Comparison of ENCODE assay signal across 8 cellular contexts in the genomic region with DNA sequence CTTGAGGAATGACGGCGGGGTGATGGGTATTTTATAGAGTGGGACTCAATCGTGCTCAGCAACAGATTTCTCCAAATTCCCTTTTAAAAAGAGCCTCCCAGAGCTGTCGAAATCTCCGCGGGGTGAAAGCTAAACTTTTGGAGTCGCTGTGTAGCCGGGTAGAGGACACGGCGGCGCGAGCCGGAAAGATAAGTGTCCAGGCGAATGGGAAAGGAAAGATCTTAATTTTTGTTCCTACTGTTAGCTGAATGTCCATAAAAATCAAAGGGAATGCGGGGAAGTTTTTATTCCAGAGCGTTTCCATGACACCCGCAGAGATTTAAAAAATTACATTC. TPM values are rescaled to one million over a fixed set of nuclear protein-coding genes. Genes with fewer than 3 reads are reported as not detected.
DNase-seq lines count a peak whose midpoint lies in the region; ATAC-seq and TF ChIP-seq lines count a peak whose summit lies in the region.

No MANE protein-coding gene starts in this region.

- peak overlapping the region; percentile 27 to 72 (median 55) for H3K4me3 ChIP-seq in dorsolateral prefrontal cortex
- peak overlapping the region; percentile 79 to 82 for H3K4me3 ChIP-seq in mucosa of rectum (ENCODE audit: low read length in 2 of 2)
- peak overlapping the region; percentile 53 to 62 for H3K4me3 ChIP-seq in vagina

- intact Hi-C loops in activated naive CD4-positive, alpha-beta T cell treated with anti-CD3 and anti-CD28 coated beads for 36 hours (cut with micrococcal nuclease) = loop anchor here (2.0 to 5.0 kb wide), 6 partner anchors 16 to 634 kb away; partner anchors contain the start of genes AZI2, CMC1, SLC4A7 and ZCWPW2
- intact Hi-C loops in dorsolateral prefrontal cortex (cut with DNase I) (loop anchor here (5.0 kb wide), 1 partner anchor 619 kb away; no protein-coding TSS in a partner anchor), vagina (cut with DNase I) (no loop called here)

- peaks cover 15 to 23% of the 10 kb centered on the region in 2 donors for H3K4me1 ChIP-seq in mucosa of rectum (ENCODE audit: control insufficient read depth in 2 of 2, insufficient read depth in 2 of 2, low read length in 2 of 2)
- H3K4me1 ChIP-seq in vagina = peaks cover 37% of the 10 kb centered on the region

- TF ChIP-seq POLR2A in vagina (IDR thresholded peaks at IDR 0.05) = no peak

- ATAC-seq in activated naive CD4-positive, alpha-beta T cell treated with anti-CD3 and anti-CD28 coated beads, Interleukin-2, amount 50 U/mL, for 72 hours = no peak
- no peak for ATAC-seq in GM18867 (IDR thresholded peaks at IDR 0.05; ENCODE audit: unreplicated experiment)

- peaks cover 53% of the 10 kb centered on the region for H3K27me3 Mint-ChIP-seq in activated naive CD4-positive, alpha-beta T cell treated with anti-CD3 and anti-CD28 coated beads for 36 hours (ENCODE audit: low read depth)

- TF ChIP-seq CTCF in dorsolateral prefrontal cortex (IDR thresholded peaks at IDR 0.05 in 54 of 56, conservative IDR thresholded peaks at IDR 0.05 in 2 of 56; ENCODE audit: low read depth in 1 of 56, partially characterized antibody in 56 of 56) (no peak), vagina (IDR thresholded peaks at IDR 0.05) (no peak)

- H3K27ac ChIP-seq in dorsolateral prefrontal cortex (no peak overlapping the region), mucosa of rectum (ENCODE audit: low read depth in 2 of 2, low read length in 2 of 2) (no peak overlapping the region), vagina (peak overlapping the region; percentile 40)

- no peaks in the 10 kb centered on the region for H3K9me3 ChIP-seq in mucosa of rectum (ENCODE audit: control insufficient read depth in 2 of 2, low read length in 2 of 2)
- H3K9me3 ChIP-seq in vagina = no peaks in the 10 kb centered on the region

- no peak overlapping the region for H3K27ac Mint-ChIP-seq in activated naive CD4-positive, alpha-beta T cell treated with anti-CD3 and anti-CD28 coated beads for 36 hours
- peak overlapping the region in 1 of 2 donors; percentile 28 for H3K27ac Mint-ChIP-seq in activated naive CD4-positive, alpha-beta T cell treated with anti-CD3 and anti-CD28 coated beads, Interleukin-2, amount 50 U/mL, for 72 hours

- CTCF ChIA-PET in activated naive CD4-positive, alpha-beta T cell treated with anti-CD3 and anti-CD28 coated beads for 36 hours (lab: Charles Lee) = interaction anchor here (1.0 to 2.9 kb wide), 9 partner anchors 10 to 636 kb away, joined by 3 to 43 read pairs (median 10); partner anchors contain the start of genes AZI2, EOMES and ZCWPW2

- H3K9ac ChIP-seq in mucosa of rectum (ENCODE audit: low read depth in 1 of 2, low read length in 2 of 2) = peak overlapping the region; percentile 32 to 36

- H3K4me1 Mint-ChIP-seq in activated naive CD4-positive, alpha-beta T cell treated with anti-CD3 and anti-CD28 coated beads for 36 hours (ENCODE audit: low read depth) = peaks cover 19% of the 10 kb centered on the region

- H3K36me3 ChIP-seq in mucosa of rectum (ENCODE audit: control insufficient read depth in 2 of 2, insufficient read depth in 2 of 2, low read length in 2 of 2) (no peaks in the 10 kb centered on the region), vagina (no peaks in the 10 kb centered on the region)

- H3K27me3 ChIP-seq in dorsolateral prefrontal cortex = peaks cover 9 to 87% (median 58%) of the 10 kb centered on the region in 45 donors
- H3K27me3 ChIP-seq in mucosa of rectum (ENCODE audit: control insufficient read depth in 2 of 2, insufficient read depth in 2 of 2, low read length in 2 of 2) = peaks cover 49 to 54% of the 10 kb centered on the region in 2 donors
- peaks cover 9% of the 10 kb centered on the region for H3K27me3 ChIP-seq in vagina

- peak overlapping the region; percentile 93 for H3K4me3 Mint-ChIP-seq in activated naive CD4-positive, alpha-beta T cell treated with anti-CD3 and anti-CD28 coated beads for 36 hours

- H3K36me3 Mint-ChIP-seq in activated naive CD4-positive, alpha-beta T cell treated with anti-CD3 and anti-CD28 coated beads for 36 hours (ENCODE audit: low read depth) = no peaks in the 10 kb centered on the region
- peaks cover 9 to 27% of the 10 kb centered on the region in 2 donors for H3K36me3 Mint-ChIP-seq in activated naive CD4-positive, alpha-beta T cell treated with anti-CD3 and anti-CD28 coated beads, Interleukin-2, amount 50 U/mL, for 72 hours

- no peak for DNase-seq in activated naive CD4-positive, alpha-beta T cell treated with anti-CD3 and anti-CD28 coated beads for 36 hours
- no peak for DNase-seq in activated naive CD4-positive, alpha-beta T cell treated with anti-CD3 and anti-CD28 coated beads, Interleukin-2, amount 50 U/mL, for 72 hours (ENCODE audit: low spot score in 2 of 2)
- DNase-seq in dorsolateral prefrontal cortex = no peak
- DNase-seq in vagina (ENCODE audit: extremely low spot score in 2 of 2) = no peak
- no peak for DNase-seq in NCI-H128 (lab: John Stamatoyannopoulos, UW; ENCODE audit: unreplicated experiment)
- no peak for DNase-seq in NOMO-1 (lab: John Stamatoyannopoulos, UW; ENCODE audit: unreplicated experiment in 2 of 2)

- H3K9me3 Mint-ChIP-seq in activated naive CD4-positive, alpha-beta T cell treated with anti-CD3 and anti-CD28 coated beads for 36 hours = no peaks in the 10 kb centered on the region
- H3K9me3 Mint-ChIP-seq in activated naive CD4-positive, alpha-beta T cell treated with anti-CD3 and anti-CD28 coated beads, Interleukin-2, amount 50 U/mL, for 72 hours = no peaks in the 10 kb centered on the region

RNA-seq across cellular contexts. Expression of gene EOMES, which starts 9.1 kb away (rescaled TPM):
- total RNA-seq in activated naive CD4-positive, alpha-beta T cell treated with anti-CD3 and anti-CD28 coated beads for 36 hours = under 1 TPM; 0.12 to 0.14 TPM
- 1 to 10 TPM in 1 of 2 donors, under 1 TPM in 1; 0.29 to 1.7 TPM for total RNA-seq in activated naive CD4-positive, alpha-beta T cell treated with anti-CD3 and anti-CD28 coated beads, Interleukin-2, amount 50 U/mL, for 72 hours
- under 1 TPM in 24 of 120 experiments, not detected in 96; 0.13 to 0.47 (median 0.25) TPM for total RNA-seq in dorsolateral prefrontal cortex
- 0.49 TPM for total RNA-seq in vagina
